In genomic region chr1:42845866-42846256, GRCh38 we compare ENCODE assay signal across 8 cellular contexts. TPM values are rescaled to one million over a fixed set of nuclear protein-coding genes. Genes with fewer than 3 reads are reported as not detected.
DNase-seq lines count a peak whose midpoint lies in the region; ATAC-seq and TF ChIP-seq lines count a peak whose summit lies in the region.

No MANE protein-coding gene starts in this region.

- H3K27ac ChIP-seq in HCT116 (ENCODE audit: low read depth, low read length) (no peak overlapping the region), SK-N-MC (no peak overlapping the region)

- H3K4me3 ChIP-seq in HCT116 (replicated peaks in 1 of 2; ENCODE audit: low read depth in 1 of 2, low read length in 2 of 2) (peak overlapping the region; percentile 79 to 82), SK-N-MC (peak overlapping the region; percentile 83), skeletal muscle satellite cell (ENCODE audit: low read length) (peak overlapping the region; percentile 85)

- DNase-seq in HCT116 (ENCODE audit: low read depth, low spot score) (no peak), SK-N-MC (ENCODE audit: low read depth, low spot score) (no peak), left cardiac atrium (no peak), NOMO-1 treated with dmso at 0.1 percent for 144 hours (lab: John Stamatoyannopoulos, UW; ENCODE audit: unreplicated experiment) (no peak), activated gamma-delta T cell treated with Interleukin-2 at 50 U/mL for 16 hours (no peak), HT-29 (ENCODE audit: low spot score) (no peak)

- H3K4me2 ChIP-seq in HCT116 (ENCODE audit: low read length): peak overlapping the region; percentile 83
- peak overlapping the region; percentile 98 for H3K4me2 ChIP-seq in skeletal muscle satellite cell (ENCODE audit: low read length)

- H3K9me3 ChIP-seq in ES-I3 (ENCODE audit: control insufficient read depth, insufficient read depth, low read length): no peaks in the 10 kb centered on the region
- H3K9me3 ChIP-seq in HCT116 (ENCODE audit: control insufficient read depth in 1 of 2, insufficient read depth in 1 of 2, low read depth in 1 of 2, low read length in 2 of 2): no peaks in the 10 kb centered on the region
- no peaks in the 10 kb centered on the region for H3K9me3 ChIP-seq in SK-N-MC (ENCODE audit: low read depth, low read length)
- H3K9me3 ChIP-seq in skeletal muscle satellite cell (replicated peaks; ENCODE audit: low read length): no peaks in the 10 kb centered on the region

- TF ChIP-seq RAD21 in HCT116 (IDR thresholded peaks at IDR 0.05; ENCODE audit: low read depth): no peak

- CTCF ChIA-PET in HCT116 (lab: Charles Lee): interaction anchor here (0.7 to 2.2 kb wide), 10 partner anchors 8 to 268 kb away, joined by 3 to 10 read pairs (median 4); partner anchors contain the start of genes C1orf50, ERMAP, P3H1 and SVBP

- H3K27me3 ChIP-seq in HCT116 (ENCODE audit: insufficient read depth, low read length) (no peaks in the 10 kb centered on the region), skeletal muscle satellite cell (ENCODE audit: control insufficient read depth, insufficient read depth, low read length) (no peaks in the 10 kb centered on the region)

- no peaks in the 10 kb centered on the region for H4K20me1 ChIP-seq in HCT116 (ENCODE audit: insufficient read depth)

- TF ChIP-seq POLR2A in HCT116 (IDR thresholded peaks at IDR 0.05; ENCODE audit: borderline replicate concordance, extremely low read depth, insufficient read depth, insufficient read length): no peak

- BruUV-seq in HCT116 (replicated peaks; lab: Mats Ljungman, UMichigan): TSS peak; percentile 86

- H3K4me1 ChIP-seq in ES-I3 (ENCODE audit: insufficient read depth, low read length): peaks cover 14% of the 10 kb centered on the region
- peaks cover 7 to 16% of the 10 kb centered on the region in 2 experiments; a peak in 3 of 4 replicates for H3K4me1 ChIP-seq in HCT116 (ENCODE audit: control insufficient read depth in 1 of 2, insufficient read depth in 2 of 2, low read length in 2 of 2)
- peaks cover 15% of the 10 kb centered on the region for H3K4me1 ChIP-seq in skeletal muscle satellite cell (ENCODE audit: control insufficient read depth, insufficient read depth, low read length)

- H3K79me2 ChIP-seq in HCT116 (ENCODE audit: insufficient read depth, low read length): peaks cover 23% of the 10 kb centered on the region

- POLR2A ChIA-PET in HCT116 (lab: Charles Lee): interaction anchor here (1.0 to 1.6 kb wide), 6 partner anchors 12 to 38 kb away, joined by 3 to 7 read pairs (median 3); partner anchors contain the start of gene ERMAP

- H3K9me2 ChIP-seq in HCT116 (ENCODE audit: insufficient read depth): no peaks in the 10 kb centered on the region

- H3K36me3 ChIP-seq in ES-I3 (ENCODE audit: insufficient read depth, low read length) (peaks cover 3% of the 10 kb centered on the region; the same call in 1 of the 2 replicates), HCT116 (ENCODE audit: control insufficient read depth in 1 of 2, insufficient read depth in 2 of 2, low read length in 2 of 2) (peaks cover 6 to 7% of the 10 kb centered on the region in 2 experiments; a peak in 3 of 4 replicates), SK-N-MC (ENCODE audit: insufficient read depth, low read length) (peaks cover 20% of the 10 kb centered on the region), skeletal muscle satellite cell (ENCODE audit: insufficient read depth, low read length) (peaks cover 17% of the 10 kb centered on the region)

- RAD21 ChIA-PET in HCT116 (lab: Charles Lee; ENCODE audit: low non-redundant PET in 1 of 2, low total read pairs in 2 of 2, uncharacterized antibody in 2 of 2, unreplicated experiment in 2 of 2): interaction anchor here (1.4 to 1.5 kb wide), 2 partner anchors 228 kb away, joined by 4 to 7 read pairs; no protein-coding TSS in a partner anchor

- H2AFZ ChIP-seq in HCT116 (ENCODE audit: low read depth, low read length, poor library complexity, severe bottlenecking): peak overlapping the region; percentile 94

- H3K9ac ChIP-seq in ES-I3 (ENCODE audit: low read depth, low read length) (peak overlapping the region; percentile 71), HCT116 (ENCODE audit: low read length) (0 out of 2 replicates have a peak overlapping the region, but pooled peaks have one; percentile 23), SK-N-MC (ENCODE audit: insufficient read length) (peak overlapping the region; percentile 69), skeletal muscle satellite cell (ENCODE audit: low read depth, low read length) (peak overlapping the region; percentile 41)

- TF ChIP-seq CTCF in HCT116 (IDR thresholded peaks at IDR 0.05 in 2 of 3, conservative IDR thresholded peaks at IDR 0.05 in 1 of 3; ENCODE audit: borderline replicate concordance in 1 of 3, insufficient read depth in 1 of 3, low read depth in 2 of 3, low read length in 2 of 3): no peak

- intact Hi-C loops in HCT116 (cut with micrococcal nuclease) (no loop called here), left cardiac atrium (cut with DNase I) (no loop called here)

- ATAC-seq in HCT116 (peak; percentile 22), left cardiac atrium (peak; percentile 3 to 4)

TF ChIP-seq in HCT116, 20 proteins besides CTCF, POLR2A, EP300 and RAD21 (continues in another document):
- TF ChIP-seq SRF (IDR thresholded peaks at IDR 0.05; ENCODE audit: low read depth) (no peak), ZFX (IDR thresholded peaks at IDR 0.05) (no peak), ELF1 (IDR thresholded peaks at IDR 0.05; ENCODE audit: borderline replicate concordance, low read depth) (no peak), EZH2phosphoT487 (IDR thresholded peaks at IDR 0.05; ENCODE audit: borderline replicate concordance) (no peak), POLR2AphosphoS5 (IDR thresholded peaks at IDR 0.05; ENCODE audit: low read depth, low read length) (no peak), ZBTB33 (IDR thresholded peaks at IDR 0.05; ENCODE audit: extremely low read depth, insufficient replicate concordance, low read length) (no peak), YY1 (IDR thresholded peaks at IDR 0.05; ENCODE audit: extremely low read depth, insufficient replicate concordance, low read depth, low read length) (no peak), SP1 (IDR thresholded peaks at IDR 0.05; ENCODE audit: low read depth) (no peak), EZH2 (IDR thresholded peaks at IDR 0.05) (no peak), ZNF274 (IDR thresholded peaks at IDR 0.05; ENCODE audit: low read depth, low read length) (no peak), CEBPB (IDR thresholded peaks at IDR 0.05; ENCODE audit: low read depth) (no peak), FOSL1 (IDR thresholded peaks at IDR 0.05; ENCODE audit: low read depth) (no peak)
- TF ChIP-seq, protein P1, sequence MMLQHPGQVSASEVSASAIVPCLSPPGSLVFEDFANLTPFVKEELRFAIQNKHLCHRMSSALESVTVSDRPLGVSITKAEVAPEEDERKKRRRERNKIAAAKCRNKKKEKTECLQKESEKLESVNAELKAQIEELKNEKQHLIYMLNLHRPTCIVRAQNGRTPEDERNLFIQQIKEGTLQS (IDR thresholded peaks at IDR 0.05): no peak

RNA-seq across cellular contexts. Expression of gene ZNF691, which starts 0.6 kb away (rescaled TPM):
- total RNA-seq in HCT116 (2021; ENCODE audit: unreplicated experiment) (11.1 TPM), left cardiac atrium (1 to 10 TPM; 7.5 to 8.8 TPM)
- 4.7 and 8.2 TPM in 2 replicates for polyA plus RNA-seq in HCT116 (2012)
- total RNA-seq in skeletal muscle satellite cell (2012; rRNA removed): 7.1 and 8.5 TPM in 2 replicates
- total RNA-seq in HT-29 (2014; rRNA removed; shearing (Covaris generic)): 5.5 and 6.5 TPM in 2 replicates

RNA-seq across cellular contexts. Expression of gene SVBP, which starts 28.7 kb away (rescaled TPM):
- total RNA-seq in HCT116 (2021; ENCODE audit: unreplicated experiment): 14.4 TPM
- polyA plus RNA-seq in HCT116 (2012): 9.3 and 14.1 TPM in 2 replicates
- 10 to 100 TPM; 10.6 to 14.2 TPM for total RNA-seq in left cardiac atrium
- 7.4 and 9.2 TPM in 2 replicates for total RNA-seq in skeletal muscle satellite cell (2012; rRNA removed)
- 17.1 and 19.7 TPM in 2 replicates for total RNA-seq in HT-29 (2014; rRNA removed; shearing (Covaris generic))

RNA-seq across cellular contexts. Expression of gene ERMAP, which starts 28.9 kb away (rescaled TPM):
- 5.4 TPM for total RNA-seq in HCT116 (2021; ENCODE audit: unreplicated experiment)
- 2.4 and 3.2 TPM in 2 replicates for polyA plus RNA-seq in HCT116 (2012)
- total RNA-seq in left cardiac atrium: 1 to 10 TPM; 4.0 to 4.3 TPM
- total RNA-seq in skeletal muscle satellite cell (2012; rRNA removed): 5.5 and 6.6 TPM in 2 replicates
- total RNA-seq in HT-29 (2014; rRNA removed; shearing (Covaris generic)): 4.9 and 5.4 TPM in 2 replicates
